ENCODE assay signal across 8 cellular contexts in genomic region chr19:17245535-17245984, GRCh38. TPM values are rescaled to one million over a fixed set of nuclear protein-coding genes. Genes with fewer than 3 reads are reported as not detected.
DNase-seq lines count a peak whose midpoint lies in the region; ATAC-seq and TF ChIP-seq lines count a peak whose summit lies in the region.

Gene NR2F6, minus strand, starts transcription at chr19:17245919. Its CDS starts 699 bp downstream, at chr19:17245220.

- POLR2A ChIA-PET in HEK293T (lab: Yijun Ruan, JAX) = no interaction called here

- no peak for TF ChIP-seq POLR2A in lower leg skin (IDR thresholded peaks at IDR 0.05)

- DNase-seq in cardiac fibroblast (ENCODE audit: low read depth in 2 of 2) (no peak), lower leg skin (ENCODE audit: low spot score in 2 of 2) (no peak), tibial artery (no peak), HEK293T (ENCODE audit: extremely low spot score) (no peak), COLO829 (ENCODE audit: low spot score) (no peak)

- TF ChIP-seq CTCF in GM12875 (IDR thresholded peaks at IDR 0.05; ENCODE audit: borderline replicate concordance, insufficient read depth, low read depth, low read length) (no peak), cardiac fibroblast (IDR thresholded peaks at IDR 0.05; ENCODE audit: low read depth, low read length) (no peak), lower leg skin (IDR thresholded peaks at IDR 0.05) (no peak), tibial artery (IDR thresholded peaks at IDR 0.05) (no peak)

- intact Hi-C loops in lower leg skin (cut with DNase I; ENCODE audit: low total_unique reads) (no loop called here), tibial artery (cut with DNase I; ENCODE audit: low total_unique reads) (no loop called here)

- no peak for ATAC-seq in HG03095 (IDR thresholded peaks at IDR 0.05; ENCODE audit: unreplicated experiment)

- H3K27me3 ChIP-seq in HUES64 (ENCODE audit: insufficient read depth, low read length) (no peaks in the 10 kb centered on the region), tibial artery (no peaks in the 10 kb centered on the region)

- H3K9me3 ChIP-seq in HUES64 (ENCODE audit: insufficient read depth, low read depth, low read length) (no peaks in the 10 kb centered on the region), tibial artery (no peaks in the 10 kb centered on the region)

- WGBS in HUES64 = under 1% methylated on average over 72 of the region's 72 CpGs
- 0% methylated on average over 11 of the region's 72 CpGs; no CpG with 5 or more reads in 1 of the 2 donors for WGBS in lower leg skin, 2 donors

- H3K4me3 ChIP-seq in GM12875 (ENCODE audit: low read depth, low read length) = peak within 1 kb of the TSS; percentile 68
- H3K4me3 ChIP-seq in HUES64 (ENCODE audit: low read length) = peak within 1 kb of the TSS; percentile 78
- peak within 1 kb of the TSS; percentile 86 to 88 for H3K4me3 ChIP-seq in cardiac fibroblast (replicated peaks in 1 of 2; ENCODE audit: low read depth in 2 of 2, low read length in 2 of 2)
- peak within 1 kb of the TSS; percentile 55 for H3K4me3 ChIP-seq in lower leg skin (ENCODE audit: low read depth, poor library complexity, severe bottlenecking)
- H3K4me3 ChIP-seq in tibial artery = peak within 1 kb of the TSS; percentile 86 to 89

- H3K36me3 ChIP-seq in HUES64 (ENCODE audit: insufficient read depth, low read length) = peaks cover 9% of the 10 kb centered on the region
- peaks cover 0 to 6% (median 0%) of the 10 kb centered on the region in 3 donors for H3K36me3 ChIP-seq in tibial artery

- H3K27ac ChIP-seq in HUES64 (ENCODE audit: low read depth, low read length) = peak within 1 kb of the TSS; percentile 97
- peak within 1 kb of the TSS; percentile 71 to 88 for H3K27ac ChIP-seq in tibial artery

- peaks cover 25% of the 10 kb centered on the region for H3K4me1 ChIP-seq in HUES64 (ENCODE audit: insufficient read depth, low read length)
- H3K4me1 ChIP-seq in tibial artery = peaks cover 0 to 49% (median 36%) of the 10 kb centered on the region in 4 donors

- peak within 1 kb of the TSS; percentile 88 for H3K9ac ChIP-seq in HUES64 (ENCODE audit: low read depth, low read length)

- CTCF ChIA-PET in HEK293T (lab: Yijun Ruan, JAX) = no interaction called here

TF ChIP-seq in HEK293T, 16 proteins besides CTCF, POLR2A, EP300 and RAD21:
- TF ChIP-seq BHLHE40 (IDR thresholded peaks at IDR 0.05; ENCODE audit: borderline replicate concordance) = no peak

RNA-seq across cellular contexts. Expression of gene NR2F6, which starts in this region (rescaled TPM):
- polyA plus RNA-seq in HUES64 (2013, experiment 1 of 2) = 64.1 TPM
- 61.0 TPM for polyA plus RNA-seq in HUES64 (2013, experiment 2 of 2)
- 100 to 1,000 TPM in 1 of 4 donors, 10 to 100 TPM in 3; 57.2 to 119 (median 83.6) TPM for total RNA-seq in lower leg skin
